ENCODE assay signal across 14 cellular contexts in the genomic region with DNA sequence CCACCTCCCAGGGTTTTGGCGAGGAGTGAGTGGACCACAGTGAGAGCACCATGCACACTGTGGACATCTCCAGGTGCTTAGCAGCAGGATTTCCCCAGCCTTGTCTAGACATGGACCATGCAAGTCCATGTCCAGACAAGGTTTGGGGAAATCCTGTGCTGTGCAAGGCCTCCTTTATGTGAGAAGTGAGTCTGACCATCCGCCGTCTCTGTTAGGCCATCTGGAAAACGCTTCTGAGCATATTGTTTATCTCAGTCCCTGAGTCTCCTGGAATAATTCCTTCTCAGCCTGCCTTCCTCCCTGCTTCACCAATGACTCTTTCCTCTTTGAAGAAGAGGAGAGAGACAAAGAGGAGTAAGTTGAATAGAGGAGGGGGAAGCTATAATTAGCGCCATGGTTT. TPM values are rescaled to one million over a fixed set of nuclear protein-coding genes. Genes with fewer than 3 reads are reported as not detected.
DNase-seq lines count a peak whose midpoint lies in the region; ATAC-seq and TF ChIP-seq lines count a peak whose summit lies in the region.
"Had no signal": no experiment of that assay in that cellular context is flagged by ENCODE, and none has a peak within 500 bp of the region (broad histone marks: within the 10 kb centered on the region; RNA-seq: fewer than 3 reads in every experiment).

No MANE protein-coding gene starts in this region.

- peaks cover 75% of the 10 kb centered on the region for H3K4me1 Mint-ChIP-seq in activated CD4-positive, alpha-beta T cell treated with anti-CD3 and anti-CD28 coated beads, Interleukin-2, amount 10 ng/mL, durations not matched to agents 24 days and 14 days
- H3K4me1 Mint-ChIP-seq in activated B cell treated with CpG ODN at 0.5 μM for 24 hours = peaks cover 93% of the 10 kb centered on the region
- H3K4me1 Mint-ChIP-seq in stimulated activated naive CD8-positive, alpha-beta T cell treated with anti-CD3 and anti-CD28 coated beads, Interleukin-15, amount 100 ng/mL, for 72 hours = peaks cover 78% of the 10 kb centered on the region

- no peak for TF ChIP-seq CTCF in activated B cell treated with CpG ODN at 0.5 μM for 24 hours (IDR thresholded peaks at IDR 0.05)
- no peak for TF ChIP-seq CTCF in fibroblast of villous mesenchyme (IDR thresholded peaks at IDR 0.05; ENCODE audit: insufficient read depth, low read depth, low read length)

- H3K9me3 Mint-ChIP-seq in activated CD4-positive, alpha-beta T cell treated with anti-CD3 and anti-CD28 coated beads, Interleukin-2, amount 10 ng/mL, durations not matched to agents 24 days and 14 days = no peaks in the 10 kb centered on the region
- H3K9me3 Mint-ChIP-seq in activated B cell treated with CpG ODN at 0.5 μM for 24 hours = no peaks in the 10 kb centered on the region
- no peaks in the 10 kb centered on the region for H3K9me3 Mint-ChIP-seq in stimulated activated naive CD8-positive, alpha-beta T cell treated with anti-CD3 and anti-CD28 coated beads, Interleukin-15, amount 100 ng/mL, for 72 hours

- peak overlapping the region; percentile 92 for H3K27ac Mint-ChIP-seq in activated CD4-positive, alpha-beta T cell treated with anti-CD3 and anti-CD28 coated beads, Interleukin-2, amount 10 ng/mL, durations not matched to agents 24 days and 14 days
- H3K27ac Mint-ChIP-seq in activated B cell treated with CpG ODN at 0.5 μM for 24 hours = peak overlapping the region; percentile 71
- peak overlapping the region; percentile 95 to 96 for H3K27ac Mint-ChIP-seq in stimulated activated naive CD8-positive, alpha-beta T cell treated with anti-CD3 and anti-CD28 coated beads, Interleukin-15, amount 100 ng/mL, for 72 hours

- intact Hi-C loops in activated CD4-positive, alpha-beta T cell treated with anti-CD3 and anti-CD28 coated beads, Interleukin-2, amount 10 ng/mL, durations not matched to agents 24 days and 14 days (cut with micrococcal nuclease) = loop anchor here (1.0 to 5.0 kb wide), 3 partner anchors 13 to 54 kb away; no protein-coding TSS in a partner anchor
- intact Hi-C loops in activated B cell treated with CpG ODN at 0.5 μM for 24 hours (cut with micrococcal nuclease) = loop anchor here (5.0 kb wide), 1 partner anchor 38 kb away; no protein-coding TSS in a partner anchor
- intact Hi-C loops in left ventricle myocardium superior (cut with micrococcal nuclease) = no loop called here

- CTCF ChIA-PET in activated B cell treated with CpG ODN at 0.5 μM for 24 hours (lab: Charles Lee) = interaction anchor here (0.7 to 1.0 kb wide), 2 partner anchors 11 to 82 kb away, joined by 3 read pairs; no protein-coding TSS in a partner anchor

- POLR2A ChIA-PET in activated B cell treated with CpG ODN at 0.5 μM for 24 hours (lab: Charles Lee) = interaction anchor here (2.7 kb wide), 1 partner anchor 12 kb away, joined by 16 read pairs; no protein-coding TSS in a partner anchor

- peaks cover 9% of the 10 kb centered on the region for H3K36me3 Mint-ChIP-seq in activated CD4-positive, alpha-beta T cell treated with anti-CD3 and anti-CD28 coated beads, Interleukin-2, amount 10 ng/mL, durations not matched to agents 24 days and 14 days (ENCODE audit: low read depth)
- H3K36me3 Mint-ChIP-seq in activated B cell treated with CpG ODN at 0.5 μM for 24 hours (ENCODE audit: low read depth) = peaks cover 7% of the 10 kb centered on the region

- H3K27me3 Mint-ChIP-seq in activated CD4-positive, alpha-beta T cell treated with anti-CD3 and anti-CD28 coated beads, Interleukin-2, amount 10 ng/mL, durations not matched to agents 24 days and 14 days = no peaks in the 10 kb centered on the region
- H3K27me3 Mint-ChIP-seq in activated B cell treated with CpG ODN at 0.5 μM for 24 hours = no peaks in the 10 kb centered on the region
- no peaks in the 10 kb centered on the region for H3K27me3 Mint-ChIP-seq in stimulated activated naive CD8-positive, alpha-beta T cell treated with anti-CD3 and anti-CD28 coated beads, Interleukin-15, amount 100 ng/mL, for 72 hours

- ATAC-seq in activated B cell treated with CpG ODN at 0.5 μM for 24 hours (ENCODE audit: low read depth) = no peak
- no peak for ATAC-seq in stimulated activated naive CD8-positive, alpha-beta T cell treated with anti-CD3 and anti-CD28 coated beads, Interleukin-15, amount 100 ng/mL, for 72 hours
- no peak for ATAC-seq in HG02763 (IDR thresholded peaks at IDR 0.05; ENCODE audit: unreplicated experiment)
- no peak for ATAC-seq in left ventricle myocardium superior
- ATAC-seq: SK-N-SH treated with all-trans-retinoic acid at 6 μM for 48 hours had no signal

- no peak overlapping the region for H3K4me3 ChIP-seq in fibroblast of villous mesenchyme (ENCODE audit: low read depth, low read length)
- H3K4me3 ChIP-seq: upper lobe of left lung had no signal

- H3K4me3 Mint-ChIP-seq in activated CD4-positive, alpha-beta T cell treated with anti-CD3 and anti-CD28 coated beads, Interleukin-2, amount 10 ng/mL, durations not matched to agents 24 days and 14 days = peak overlapping the region; percentile 73
- no peak overlapping the region for H3K4me3 Mint-ChIP-seq in activated B cell treated with CpG ODN at 0.5 μM for 24 hours
- peak overlapping the region; percentile 75 to 80 for H3K4me3 Mint-ChIP-seq in stimulated activated naive CD8-positive, alpha-beta T cell treated with anti-CD3 and anti-CD28 coated beads, Interleukin-15, amount 100 ng/mL, for 72 hours

- no peak for DNase-seq in activated CD4-positive, alpha-beta T cell treated with anti-CD3 and anti-CD28 coated beads, Interleukin-2, amount 10 ng/mL, durations not matched to agents 24 days and 14 days
- no peak for DNase-seq in activated CD4-positive, alpha-beta T cell treated with anti-CD3 and anti-CD28 coated beads for 4 hours
- DNase-seq in activated B cell treated with CpG ODN at 0.5 μM for 24 hours (no peak), fibroblast of villous mesenchyme (ENCODE audit: low read depth) (peak; percentile 88), left ventricle myocardium superior (no peak)
- no peak for DNase-seq in stimulated activated naive CD8-positive, alpha-beta T cell treated with anti-CD3 and anti-CD28 coated beads, Interleukin-15, amount 100 ng/mL, for 72 hours
- no peak for DNase-seq in stimulated activated naive CD4-positive, alpha-beta T cell (lab: John Stamatoyannopoulos, UW)
- DNase-seq: amniotic stem cell, cortex of kidney, DMS153, NCI-H2081 treated with DMSO at 0.1 percent for 48 hours, upper lobe of left lung had no signal

RNA-seq across cellular contexts. Expression of gene TNFAIP8, which starts 26.1 kb away (rescaled TPM):
- 188 and 193 TPM in 2 replicates for total RNA-seq in activated CD4-positive, alpha-beta T cell treated with anti-CD3 and anti-CD28 coated beads, Interleukin-2, amount 10 ng/mL, durations not matched to agents 24 days and 14 days
- total RNA-seq in activated B cell treated with CpG ODN at 0.5 μM for 24 hours (135 and 149 TPM in 2 replicates), fibroblast of villous mesenchyme (12.1 and 17.4 TPM in 2 replicates), left ventricle myocardium superior (16.3 TPM)
